8 cellular contexts compared by ENCODE assay signal in genomic region chr2:216195565-216195978, GRCh38.
DNase-seq lines count a peak whose midpoint lies in the region; ATAC-seq and TF ChIP-seq lines count a peak whose summit lies in the region.
"Had no signal": no experiment of that assay in that cellular context is flagged by ENCODE, and none has a peak within 500 bp of the region (broad histone marks: within the 10 kb centered on the region; RNA-seq: fewer than 3 reads in every experiment).

No MANE protein-coding gene starts in this region.

- TF ChIP-seq CTCF in brain (conservative IDR thresholded peaks at IDR 0.05), result no peak
- TF ChIP-seq CTCF in vagina (IDR thresholded peaks at IDR 0.05), result no peak

- no peaks in the 10 kb centered on the region for H3K9me3 ChIP-seq in naive thymus-derived CD4-positive, alpha-beta T cell (ENCODE audit: control insufficient read depth in 2 of 3, low read length in 3 of 3)
- no peaks in the 10 kb centered on the region for H3K9me3 ChIP-seq in vagina
- H3K9me3 ChIP-seq: sigmoid colon had no signal

- no peak for TF ChIP-seq POLR2A in vagina (IDR thresholded peaks at IDR 0.05)

- peaks cover 93% of the 10 kb centered on the region for H3K36me3 Mint-ChIP-seq in brain
- peaks cover 38 to 72% (median 43%) of the 10 kb centered on the region in 5 donors for H3K36me3 Mint-ChIP-seq in naive thymus-derived CD4-positive, alpha-beta T cell

- no peaks in the 10 kb centered on the region for H3K27me3 ChIP-seq in naive thymus-derived CD4-positive, alpha-beta T cell (ENCODE audit: control insufficient read depth in 2 of 2, insufficient read depth in 2 of 2, low read length in 2 of 2)
- no peaks in the 10 kb centered on the region for H3K27me3 ChIP-seq in vagina
- H3K27me3 ChIP-seq: sigmoid colon had no signal

- peaks cover 12 to 83% (median 22%) of the 10 kb centered on the region in 3 experiments for H3K36me3 ChIP-seq in naive thymus-derived CD4-positive, alpha-beta T cell (ENCODE audit: control insufficient read depth in 2 of 3, insufficient read depth in 3 of 3, low read length in 3 of 3)
- H3K36me3 ChIP-seq in vagina, result peaks cover 0 to 68% of the 10 kb centered on the region in 2 donors

- H3K4me3 Mint-ChIP-seq in brain, result peak overlapping the region in 1 of 5 experiments; percentile 70
- no peak overlapping the region for H3K4me3 Mint-ChIP-seq in naive thymus-derived CD4-positive, alpha-beta T cell

- intact Hi-C loops in naive thymus-derived CD4-positive, alpha-beta T cell (cut with micrococcal nuclease), result no loop called here
- intact Hi-C loops in vagina (cut with DNase I), result no loop called here

- H3K27ac ChIP-seq in naive thymus-derived CD4-positive, alpha-beta T cell (ENCODE audit: low read depth, low read length), result no peak overlapping the region
- no peak overlapping the region for H3K27ac ChIP-seq in vagina
- H3K27ac ChIP-seq: sigmoid colon had no signal

- CTCF ChIA-PET in naive thymus-derived CD4-positive, alpha-beta T cell (lab: Charles Lee), result no interaction called here

- H3K4me1 Mint-ChIP-seq in brain, result peaks cover 18% of the 10 kb centered on the region
- peaks cover 4 to 37% (median 22%) of the 10 kb centered on the region in 7 donors for H3K4me1 Mint-ChIP-seq in naive thymus-derived CD4-positive, alpha-beta T cell

- no peak for ATAC-seq in naive thymus-derived CD4-positive, alpha-beta T cell
- ATAC-seq in GM21723 (IDR thresholded peaks at IDR 0.05; ENCODE audit: unreplicated experiment), result no peak

- no peak overlapping the region for H3K4me3 ChIP-seq in naive thymus-derived CD4-positive, alpha-beta T cell (ENCODE audit: low read length)
- H3K4me3 ChIP-seq in vagina, result no peak overlapping the region
- H3K4me3 ChIP-seq: sigmoid colon had no signal

- H3K27ac Mint-ChIP-seq in brain, result peak overlapping the region in 4 of 5 experiments; percentile 90 to 98 (median 92)
- H3K27ac Mint-ChIP-seq in naive thymus-derived CD4-positive, alpha-beta T cell, result peak overlapping the region in 5 of 9 donors; percentile 21 to 74 (median 68)

- H3K27me3 Mint-ChIP-seq in brain, result no peaks in the 10 kb centered on the region
- no peaks in the 10 kb centered on the region for H3K27me3 Mint-ChIP-seq in naive thymus-derived CD4-positive, alpha-beta T cell

- POLR2A ChIA-PET in naive thymus-derived CD4-positive, alpha-beta T cell (lab: Charles Lee), result no interaction called here

- DNase-seq in GM04503 (ENCODE audit: low read depth), result peak; percentile 69
- peak; percentile 64 for DNase-seq in RKO (ENCODE audit: low spot score)
- no peak for DNase-seq in naive thymus-derived CD4-positive, alpha-beta T cell
- DNase-seq in vagina (ENCODE audit: extremely low spot score in 2 of 2), result no peak
- no peak for DNase-seq in NCI-H526 treated with DMSO at 0.1 percent for 48 hours (lab: John Stamatoyannopoulos, UW)
- DNase-seq: sigmoid colon had no signal

- H3K4me1 ChIP-seq in naive thymus-derived CD4-positive, alpha-beta T cell (ENCODE audit: control insufficient read depth in 2 of 2, insufficient read depth in 2 of 2, low read length in 2 of 2), result no peaks in the 10 kb centered on the region
- no peaks in the 10 kb centered on the region for H3K4me1 ChIP-seq in vagina

- no peaks in the 10 kb centered on the region for H3K9me3 Mint-ChIP-seq in brain
- H3K9me3 Mint-ChIP-seq in naive thymus-derived CD4-positive, alpha-beta T cell, result no peaks in the 10 kb centered on the region

Comparison
In these comparisons a context has a peak if more than half of its experiments do, and no peak if none do; other contexts are left out.
1. DNase-seq: peak in GM04503 (single experiment) and RKO (single experiment); none in naive thymus-derived CD4-positive, alpha-beta T cell (0 of 9), vagina (0 of 2) and NCI-H526 treated with DMSO at 0.1 percent for 48 hours (single experiment).